ENCODE assay signal across 1 cellular context in the genomic region with DNA sequence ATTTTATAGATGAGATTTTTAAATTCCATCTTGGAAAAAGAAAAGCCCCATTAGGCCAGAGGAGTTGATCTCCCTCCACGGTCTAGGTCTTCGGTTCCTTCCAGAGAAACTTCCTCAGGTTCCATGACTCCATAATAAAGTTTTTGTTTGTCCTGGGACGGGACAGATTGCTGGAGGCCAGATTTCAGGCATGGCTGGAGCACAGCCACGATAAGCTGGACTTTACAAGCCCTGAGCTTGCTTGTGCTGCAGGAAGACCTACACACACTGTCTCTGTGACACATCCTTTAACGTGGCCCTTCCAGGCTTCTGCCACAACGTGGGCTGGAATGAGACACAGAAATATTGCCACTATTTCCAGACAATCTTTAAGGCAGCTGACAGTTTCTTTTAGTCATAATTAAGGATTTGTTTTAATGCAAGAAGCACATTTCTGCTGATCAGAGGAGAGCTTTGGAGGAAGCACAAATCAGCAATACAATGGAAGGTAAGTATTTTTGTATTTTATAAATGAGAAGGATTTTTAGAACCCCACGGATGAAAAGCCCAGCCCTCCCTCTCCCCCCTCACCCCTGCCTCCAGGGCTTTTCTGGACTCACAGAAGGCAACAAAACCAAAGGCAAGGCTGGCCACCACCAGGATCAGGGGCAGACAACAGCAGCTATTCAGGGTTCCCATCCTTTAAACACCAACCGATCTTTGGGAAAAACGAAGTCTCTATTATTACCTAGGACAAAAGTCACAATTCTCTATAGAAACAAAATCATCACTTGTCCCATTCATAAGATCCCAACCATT.
TF ChIP-seq lines count a peak whose summit lies in the region.

No MANE protein-coding gene starts in this region.

TF ChIP-seq in GM23338, 12 proteins besides CTCF, POLR2A, EP300 and RAD21 (continued from another document):
- TF ChIP-seq, protein P1, sequence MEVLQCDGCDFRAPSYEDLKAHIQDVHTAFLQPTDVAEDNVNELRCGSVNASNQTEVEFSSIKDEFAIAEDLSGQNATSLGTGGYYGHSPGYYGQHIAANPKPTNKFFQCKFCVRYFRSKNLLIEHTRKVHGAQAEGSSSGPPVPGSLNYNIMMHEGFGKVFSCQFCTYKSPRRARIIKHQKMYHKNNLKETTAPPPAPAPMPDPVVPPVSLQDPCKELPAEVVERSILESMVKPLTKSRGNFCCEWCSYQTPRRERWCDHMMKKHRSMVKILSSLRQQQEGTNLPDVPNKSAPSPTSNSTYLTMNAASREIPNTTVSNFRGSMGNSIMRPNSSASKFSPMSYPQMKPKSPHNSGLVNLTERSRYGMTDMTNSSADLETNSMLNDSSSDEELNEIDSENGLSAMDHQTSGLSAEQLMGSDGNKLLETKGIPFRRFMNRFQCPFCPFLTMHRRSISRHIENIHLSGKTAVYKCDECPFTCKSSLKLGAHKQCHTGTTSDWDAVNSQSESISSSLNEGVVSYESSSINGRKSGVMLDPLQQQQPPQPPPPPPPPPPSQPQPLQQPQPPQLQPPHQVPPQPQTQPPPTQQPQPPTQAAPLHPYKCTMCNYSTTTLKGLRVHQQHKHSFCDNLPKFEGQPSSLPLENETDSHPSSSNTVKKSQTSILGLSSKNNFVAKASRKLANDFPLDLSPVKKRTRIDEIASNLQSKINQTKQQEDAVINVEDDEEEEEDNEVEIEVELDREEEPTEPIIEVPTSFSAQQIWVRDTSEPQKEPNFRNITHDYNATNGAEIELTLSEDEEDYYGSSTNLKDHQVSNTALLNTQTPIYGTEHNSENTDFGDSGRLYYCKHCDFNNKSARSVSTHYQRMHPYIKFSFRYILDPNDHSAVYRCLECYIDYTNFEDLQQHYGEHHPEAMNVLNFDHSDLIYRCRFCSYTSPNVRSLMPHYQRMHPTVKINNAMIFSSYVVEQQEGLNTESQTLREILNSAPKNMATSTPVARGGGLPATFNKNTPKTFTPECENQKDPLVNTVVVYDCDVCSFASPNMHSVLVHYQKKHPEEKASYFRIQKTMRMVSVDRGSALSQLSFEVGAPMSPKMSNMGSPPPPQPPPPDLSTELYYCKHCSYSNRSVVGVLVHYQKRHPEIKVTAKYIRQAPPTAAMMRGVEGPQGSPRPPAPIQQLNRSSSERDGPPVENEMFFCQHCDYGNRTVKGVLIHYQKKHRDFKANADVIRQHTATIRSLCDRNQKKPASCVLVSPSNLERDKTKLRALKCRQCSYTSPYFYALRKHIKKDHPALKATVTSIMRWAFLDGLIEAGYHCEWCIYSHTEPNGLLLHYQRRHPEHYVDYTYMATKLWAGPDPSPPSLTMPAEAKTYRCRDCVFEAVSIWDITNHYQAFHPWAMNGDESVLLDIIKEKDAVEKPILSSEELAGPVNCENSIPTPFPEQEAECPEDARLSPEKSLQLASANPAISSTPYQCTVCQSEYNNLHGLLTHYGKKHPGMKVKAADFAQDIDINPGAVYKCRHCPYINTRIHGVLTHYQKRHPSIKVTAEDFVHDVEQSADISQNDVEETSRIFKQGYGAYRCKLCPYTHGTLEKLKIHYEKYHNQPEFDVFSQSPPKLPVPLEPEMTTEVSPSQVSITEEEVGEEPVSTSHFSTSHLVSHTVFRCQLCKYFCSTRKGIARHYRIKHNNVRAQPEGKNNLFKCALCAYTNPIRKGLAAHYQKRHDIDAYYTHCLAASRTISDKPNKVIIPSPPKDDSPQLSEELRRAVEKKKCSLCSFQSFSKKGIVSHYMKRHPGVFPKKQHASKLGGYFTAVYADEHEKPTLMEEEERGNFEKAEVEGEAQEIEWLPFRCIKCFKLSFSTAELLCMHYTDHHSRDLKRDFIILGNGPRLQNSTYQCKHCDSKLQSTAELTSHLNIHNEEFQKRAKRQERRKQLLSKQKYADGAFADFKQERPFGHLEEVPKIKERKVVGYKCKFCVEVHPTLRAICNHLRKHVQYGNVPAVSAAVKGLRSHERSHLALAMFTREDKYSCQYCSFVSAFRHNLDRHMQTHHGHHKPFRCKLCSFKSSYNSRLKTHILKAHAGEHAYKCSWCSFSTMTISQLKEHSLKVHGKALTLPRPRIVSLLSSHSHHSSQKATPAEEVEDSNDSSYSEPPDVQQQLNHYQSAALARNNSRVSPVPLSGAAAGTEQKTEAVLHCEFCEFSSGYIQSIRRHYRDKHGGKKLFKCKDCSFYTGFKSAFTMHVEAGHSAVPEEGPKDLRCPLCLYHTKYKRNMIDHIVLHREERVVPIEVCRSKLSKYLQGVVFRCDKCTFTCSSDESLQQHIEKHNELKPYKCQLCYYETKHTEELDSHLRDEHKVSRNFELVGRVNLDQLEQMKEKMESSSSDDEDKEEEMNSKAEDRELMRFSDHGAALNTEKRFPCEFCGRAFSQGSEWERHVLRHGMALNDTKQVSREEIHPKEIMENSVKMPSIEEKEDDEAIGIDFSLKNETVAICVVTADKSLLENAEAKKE (CRISPR knock-in tag; IDR thresholded peaks at IDR 0.05) = no peak
- TF ChIP-seq EZH2phosphoT487 (IDR thresholded peaks at IDR 0.05; ENCODE audit: unreplicated experiment) (no peak), NANOG (IDR thresholded peaks at IDR 0.05; ENCODE audit: borderline replicate concordance) (no peak), POLR2AphosphoS5 (IDR thresholded peaks at IDR 0.05; ENCODE audit: low read depth) (no peak), EZH2 (IDR thresholded peaks at IDR 0.05; ENCODE audit: low read depth, unreplicated experiment) (no peak), ZNF114 (CRISPR knock-in tag; IDR thresholded peaks at IDR 0.05) (no peak)
- TF ChIP-seq, protein P2, sequence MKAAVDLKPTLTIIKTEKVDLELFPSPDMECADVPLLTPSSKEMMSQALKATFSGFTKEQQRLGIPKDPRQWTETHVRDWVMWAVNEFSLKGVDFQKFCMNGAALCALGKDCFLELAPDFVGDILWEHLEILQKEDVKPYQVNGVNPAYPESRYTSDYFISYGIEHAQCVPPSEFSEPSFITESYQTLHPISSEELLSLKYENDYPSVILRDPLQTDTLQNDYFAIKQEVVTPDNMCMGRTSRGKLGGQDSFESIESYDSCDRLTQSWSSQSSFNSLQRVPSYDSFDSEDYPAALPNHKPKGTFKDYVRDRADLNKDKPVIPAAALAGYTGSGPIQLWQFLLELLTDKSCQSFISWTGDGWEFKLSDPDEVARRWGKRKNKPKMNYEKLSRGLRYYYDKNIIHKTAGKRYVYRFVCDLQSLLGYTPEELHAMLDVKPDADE (IDR thresholded peaks at IDR 0.05) = no peak
